Comparison of ENCODE assay signal across 28 cellular contexts in the genomic region with DNA sequence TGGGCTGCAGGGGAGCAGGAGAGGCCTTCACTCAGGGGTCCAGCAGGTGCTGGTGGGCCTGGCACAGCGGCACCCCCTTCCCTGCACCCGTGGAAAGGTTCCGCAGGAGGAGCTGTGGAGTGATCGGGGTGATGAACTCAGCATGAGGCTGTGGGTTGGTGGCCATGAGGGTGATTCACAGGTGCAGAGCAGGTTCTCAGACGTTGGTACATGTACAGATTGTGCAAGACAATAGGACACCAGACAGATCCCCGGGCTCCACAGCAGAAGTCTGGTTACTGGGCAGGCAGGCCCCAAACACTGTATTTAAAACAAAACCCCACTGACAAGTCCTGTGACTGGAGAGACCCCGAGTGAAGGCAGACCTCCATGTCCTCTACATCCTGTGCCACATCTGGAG.
"Had no signal": no experiment of that assay in that cellular context is flagged by ENCODE, and none has a peak within 500 bp of the region (broad histone marks: within the 10 kb centered on the region; RNA-seq: fewer than 3 reads in every experiment).

No MANE protein-coding gene starts in this region.

- DNase-seq: activated CD4-positive, alpha-beta T cell treated with anti-CD3 and anti-CD28 coated beads for 4 hours; activated CD4-positive, alpha-beta T cell treated with anti-CD3 and anti-CD28 coated beads, Interleukin-2, amount 50 U/mL, for 4 hours; activated CD8-positive, alpha-beta memory T cell treated with anti-CD3 and anti-CD28 coated beads, Interleukin-2, amount 50 U/mL, for 4 hours; activated gamma-delta T cell treated with Interleukin-2 at 50 U/mL for 16 hours; activated T-cell treated with anti-CD3 and anti-CD28 coated beads, Interleukin-2, amount 50 U/mL, for 1 hour; endodermal cell; gastrocnemius medialis; glutamatergic neuron; left lung; nucleus accumbens; pancreas; retina; stimulated activated CD4-positive, alpha-beta T cell treated with anti-CD3 and anti-CD28 coated beads, Interleukin-1b, Interleukin-23, amount 100 ng/mL, for 48 hours; stimulated activated CD4-positive, alpha-beta T cell treated with anti-CD3 and anti-CD28 coated beads, Interleukin-4, amount 100 ng/mL, for 4 hours; stimulated activated CD8-positive, alpha-beta memory T cell treated with anti-CD3 and anti-CD28 coated beads, Interleukin-4, amount 100 ng/mL, for 48 hours; stimulated activated naive B cell treated with anti-CD40 and anti-IgM and Interleukin-4, amounts not matched to agents 10 μg/mL and 1 μg/mL and 100 μg/mL, for 72 hours; SW 1271; T-helper 9 cell; tibial artery; upper lobe of right lung had no signal

- H3K4me3 ChIP-seq: cardiac muscle cell, gastrocnemius medialis, left lung, pancreas, prostate gland, smooth muscle cell, suprapubic skin, tibial artery, upper lobe of right lung had no signal

- H3K27me3 ChIP-seq: cardiac muscle cell, gastrocnemius medialis, tibial artery, upper lobe of right lung had no signal

- H3K4me3 Mint-ChIP-seq: activated naive CD4-positive, alpha-beta T cell treated with anti-CD3 and anti-CD28 coated beads, Interleukin-2, amount 50 U/mL, for 24 hours; activated T-helper 1 cell treated with anti-CD3 and anti-CD28 coated beads, Interleukin-12 subunit alpha, Interleukin-12 subunit beta, Interleukin-2, Interleukin-4 antibody, amounts not matched to agents 30 ng/mL and 10 ng/mL and 1 ng/mL, durations not matched to agents 14 hours and 24 hours and 36 hours; endodermal cell; stimulated activated naive B cell treated with anti-CD40 and anti-IgM and Interleukin-4, amounts not matched to agents 10 μg/mL and 1 μg/mL and 100 μg/mL, for 72 hours; T-helper 1 cell treated with Interleukin-12 subunit alpha and Interleukin-12 subunit beta and Interleukin-4 antibody, amounts not matched to agents 30 μg/mL and 1 μg/mL, for 36 hours had no signal

- H3K4me1 ChIP-seq: gastrocnemius medialis, left lung, pancreas, prostate gland, suprapubic skin, tibial artery, upper lobe of right lung had no signal

- H3K4me2 ChIP-seq: smooth muscle cell had no signal

- H3K36me3 Mint-ChIP-seq: activated naive CD4-positive, alpha-beta T cell treated with anti-CD3 and anti-CD28 coated beads, Interleukin-2, amount 50 U/mL, for 24 hours; stimulated activated naive B cell treated with anti-CD40 and anti-IgM and Interleukin-4, amounts not matched to agents 10 μg/mL and 1 μg/mL and 100 μg/mL, for 72 hours had no signal

- H3K27ac ChIP-seq: cardiac muscle cell, gastrocnemius medialis, left lung, pancreas, prostate gland, suprapubic skin, tibial artery, upper lobe of right lung, VCaP had no signal

- H3K9me3 Mint-ChIP-seq: activated T-helper 1 cell treated with anti-CD3 and anti-CD28 coated beads, Interleukin-12 subunit alpha, Interleukin-12 subunit beta, Interleukin-2, Interleukin-4 antibody, amounts not matched to agents 30 ng/mL and 10 ng/mL and 1 ng/mL, durations not matched to agents 14 hours and 24 hours and 36 hours had no signal

- ATAC-seq: gastrocnemius medialis; left lung; pancreas; stimulated activated naive B cell treated with anti-CD40 and anti-IgM and Interleukin-4, amounts not matched to agents 10 μg/mL and 1 μg/mL and 100 μg/mL, for 72 hours; upper lobe of right lung had no signal

- H3K36me3 ChIP-seq: cardiac muscle cell, gastrocnemius medialis, left lung, pancreas, prostate gland, suprapubic skin, tibial artery, upper lobe of right lung had no signal

- H3K4me1 Mint-ChIP-seq: activated naive CD4-positive, alpha-beta T cell treated with anti-CD3 and anti-CD28 coated beads, Interleukin-2, amount 50 U/mL, for 24 hours; endodermal cell; stimulated activated naive B cell treated with anti-CD40 and anti-IgM and Interleukin-4, amounts not matched to agents 10 μg/mL and 1 μg/mL and 100 μg/mL, for 72 hours had no signal

- H3K9me3 ChIP-seq: left lung, pancreas, prostate gland, suprapubic skin, upper lobe of right lung had no signal

- H3K27ac Mint-ChIP-seq: activated naive CD4-positive, alpha-beta T cell treated with anti-CD3 and anti-CD28 coated beads, Interleukin-2, amount 50 U/mL, for 24 hours; activated T-helper 1 cell treated with anti-CD3 and anti-CD28 coated beads, Interleukin-12 subunit alpha, Interleukin-12 subunit beta, Interleukin-2, Interleukin-4 antibody, amounts not matched to agents 30 ng/mL and 10 ng/mL and 1 ng/mL, durations not matched to agents 14 hours and 24 hours and 36 hours; endodermal cell; stimulated activated naive B cell treated with anti-CD40 and anti-IgM and Interleukin-4, amounts not matched to agents 10 μg/mL and 1 μg/mL and 100 μg/mL, for 72 hours; T-helper 1 cell treated with Interleukin-12 subunit alpha and Interleukin-12 subunit beta and Interleukin-4 antibody, amounts not matched to agents 30 μg/mL and 1 μg/mL, for 36 hours had no signal
